17 cellular contexts compared by ENCODE assay signal in the genomic region with DNA sequence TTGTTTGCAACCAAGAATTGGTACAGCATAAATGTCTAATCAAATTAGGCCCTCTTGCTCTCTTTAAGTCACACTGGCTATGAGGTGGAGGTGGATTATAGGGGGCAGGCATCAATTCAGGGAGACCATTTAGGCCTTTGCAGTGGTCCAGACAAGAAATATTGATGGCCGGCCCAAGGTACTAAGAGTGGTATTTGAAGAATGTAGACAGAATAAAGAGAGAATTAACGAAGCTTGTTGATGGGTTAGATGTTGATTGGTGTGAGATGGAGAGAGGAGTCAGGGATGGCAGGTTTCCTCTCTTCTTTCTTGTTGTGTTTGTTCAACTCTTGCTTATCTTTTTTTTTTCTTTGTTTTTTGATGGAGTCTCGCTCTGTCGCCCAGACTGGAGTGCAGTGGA. TPM values are rescaled to one million over a fixed set of nuclear protein-coding genes. Genes with fewer than 3 reads are reported as not detected.
DNase-seq lines count a peak whose midpoint lies in the region; ATAC-seq and TF ChIP-seq lines count a peak whose summit lies in the region.
"Had no signal": no experiment of that assay in that cellular context is flagged by ENCODE, and none has a peak within 500 bp of the region (broad histone marks: within the 10 kb centered on the region; RNA-seq: fewer than 3 reads in every experiment).

No MANE protein-coding gene starts in this region.

- intact Hi-C loops in gastrocnemius medialis (cut with DNase I; ENCODE audit: low total_unique reads): no loop called here

- in situ Hi-C loops in gastrocnemius medialis (cut with MboI; ENCODE audit: low sequenced_read_pairs in 4 of 4): no loop called here

- H3K4me3 ChIP-seq in OCI-LY1 (ENCODE audit: low read depth, low read length, poor library complexity, severe bottlenecking) (no peak overlapping the region), endodermal cell (ENCODE audit: low read length) (no peak overlapping the region), gastrocnemius medialis (no peak overlapping the region)
- H3K4me3 ChIP-seq: A549, adrenal gland, tibial artery had no signal

- peaks cover 24% of the 10 kb centered on the region; the same call in 1 of the 2 replicates for H3K36me3 ChIP-seq in OCI-LY1 (ENCODE audit: insufficient read depth, low read length)
- peaks cover 16% of the 10 kb centered on the region for H3K36me3 ChIP-seq in endodermal cell (ENCODE audit: control insufficient read depth, insufficient read depth, low read length)
- peaks cover 0 to 17% of the 10 kb centered on the region in 2 donors for H3K36me3 ChIP-seq in gastrocnemius medialis
- H3K36me3 ChIP-seq: adrenal gland had no signal

- no peak for DNase-seq in activated T-cell treated with anti-CD3 and anti-CD28 coated beads, Interleukin-2, amount 50 U/mL, for 24 hours
- no peak for DNase-seq in activated T-cell treated with anti-CD3 and anti-CD28 coated beads, Interleukin-2, amount 50 U/mL, for 1 hour
- DNase-seq in endodermal cell: no peak
- no peak for DNase-seq in progenitor cell of endocrine pancreas (ENCODE audit: low spot score, unreplicated experiment)
- no peak for DNase-seq in NCI-H2196 treated with DMSO at 0.1 percent for 48 hours (lab: John Stamatoyannopoulos, UW; ENCODE audit: unreplicated experiment)
- no peak for DNase-seq in gastrocnemius medialis
- DNase-seq: activated CD4-positive, CD25-positive, alpha-beta regulatory T cell; adrenal gland; Calu3; cerebellar nuclear complex; tibial artery had no signal

- H3K9me3 ChIP-seq in OCI-LY1 (ENCODE audit: low read length) (no peaks in the 10 kb centered on the region), endodermal cell (ENCODE audit: control insufficient read depth, low read length) (peaks cover 3% of the 10 kb centered on the region), gastrocnemius medialis (no peaks in the 10 kb centered on the region)
- H3K9me3 ChIP-seq: A549, adrenal gland, tibial artery had no signal

- no peaks in the 10 kb centered on the region for H4K20me1 ChIP-seq in OCI-LY1 (ENCODE audit: insufficient read depth, low read length)

- peaks cover 26% of the 10 kb centered on the region for H3K79me2 ChIP-seq in OCI-LY1 (ENCODE audit: insufficient read depth, low read length)

- no peaks in the 10 kb centered on the region for H3K27me3 Mint-ChIP-seq in activated T-cell treated with anti-CD3 and anti-CD28 coated beads, Interleukin-2, amount 50 U/mL, for 24 hours
- no peaks in the 10 kb centered on the region for H3K27me3 Mint-ChIP-seq in endodermal cell (ENCODE audit: insufficient read depth)
- H3K27me3 Mint-ChIP-seq in progenitor cell of endocrine pancreas: no peaks in the 10 kb centered on the region
- H3K27me3 Mint-ChIP-seq: IgD-negative memory B cell had no signal

- no peak overlapping the region for H3K4me3 Mint-ChIP-seq in activated T-cell treated with anti-CD3 and anti-CD28 coated beads, Interleukin-2, amount 50 U/mL, for 24 hours
- H3K4me3 Mint-ChIP-seq in endodermal cell (no peak overlapping the region), progenitor cell of endocrine pancreas (ENCODE audit: low read depth) (no peak overlapping the region)

- H3K4me1 ChIP-seq in OCI-LY1 (ENCODE audit: insufficient read depth, low read length, severe bottlenecking) (peaks cover 34% of the 10 kb centered on the region), endodermal cell (ENCODE audit: control insufficient read depth, insufficient read depth, low read length) (peaks cover 4% of the 10 kb centered on the region), gastrocnemius medialis (peaks cover 22% of the 10 kb centered on the region in 2 donors)
- H3K4me1 ChIP-seq: A549 had no signal

- H3K9ac ChIP-seq in OCI-LY1 (ENCODE audit: low read length): 0 out of 2 replicates have a peak overlapping the region, but pooled peaks have one; percentile 8
- no peak overlapping the region for H3K9ac ChIP-seq in endodermal cell (ENCODE audit: extremely low read depth, low read length, poor library complexity, severe bottlenecking)

- H3K27ac ChIP-seq in OCI-LY1 (ENCODE audit: low read depth, low read length, poor library complexity, severe bottlenecking) (peak overlapping the region; percentile 82), endodermal cell (ENCODE audit: low read depth, low read length) (no peak overlapping the region), gastrocnemius medialis (no peak overlapping the region)
- H3K27ac ChIP-seq: A549, foreskin keratinocyte, tibial artery had no signal

- H3K27me3 ChIP-seq in OCI-LY1 (ENCODE audit: insufficient read depth, low read length): no peaks in the 10 kb centered on the region
- no peaks in the 10 kb centered on the region for H3K27me3 ChIP-seq in endodermal cell (ENCODE audit: control insufficient read depth, insufficient read depth, low read length, poor library complexity, severe bottlenecking)
- H3K27me3 ChIP-seq in gastrocnemius medialis: no peaks in the 10 kb centered on the region
- H3K27me3 ChIP-seq: adrenal gland, foreskin keratinocyte, tibial artery had no signal

- H3K4me1 Mint-ChIP-seq in activated T-cell treated with anti-CD3 and anti-CD28 coated beads, Interleukin-2, amount 50 U/mL, for 24 hours (ENCODE audit: low read depth): peaks cover 60% of the 10 kb centered on the region
- H3K4me1 Mint-ChIP-seq in endodermal cell: peaks cover 18% of the 10 kb centered on the region
- peaks cover 8% of the 10 kb centered on the region for H3K4me1 Mint-ChIP-seq in progenitor cell of endocrine pancreas (ENCODE audit: low read depth)

- H3K4me2 ChIP-seq in OCI-LY1 (ENCODE audit: low read length): peak overlapping the region; percentile 17
- H3K4me2 ChIP-seq: A549 had no signal

- peaks cover 19% of the 10 kb centered on the region for H3K36me3 Mint-ChIP-seq in activated T-cell treated with anti-CD3 and anti-CD28 coated beads, Interleukin-2, amount 50 U/mL, for 24 hours (ENCODE audit: low read depth)
- H3K36me3 Mint-ChIP-seq in endodermal cell (ENCODE audit: low read depth): peaks cover 14% of the 10 kb centered on the region
- peaks cover 12% of the 10 kb centered on the region for H3K36me3 Mint-ChIP-seq in progenitor cell of endocrine pancreas (ENCODE audit: insufficient read depth)

- peak overlapping the region; percentile 38 for H3K27ac Mint-ChIP-seq in activated T-cell treated with anti-CD3 and anti-CD28 coated beads, Interleukin-2, amount 50 U/mL, for 24 hours
- H3K27ac Mint-ChIP-seq in endodermal cell (peak overlapping the region; percentile 3), progenitor cell of endocrine pancreas (peak overlapping the region; percentile 56)

- WGBS in endodermal cell (ENCODE audit: insufficient coverage in 1 of 2, insufficient read length in 1 of 2), 2 experiments: 89 to 93% methylated on average over 2 to 4 of the region's 4 CpGs

- no peak for TF ChIP-seq POLR2A in gastrocnemius medialis (IDR thresholded peaks at IDR 0.05)

- no peak overlapping the region for H2AFZ ChIP-seq in OCI-LY1 (ENCODE audit: low read length)

- no peaks in the 10 kb centered on the region; the same call in 1 of the 2 replicates for H3F3A ChIP-seq in OCI-LY1 (ENCODE audit: insufficient read depth, low read length)

- no peaks in the 10 kb centered on the region for H3K9me3 Mint-ChIP-seq in activated T-cell treated with anti-CD3 and anti-CD28 coated beads, Interleukin-2, amount 50 U/mL, for 24 hours
- H3K9me3 Mint-ChIP-seq in endodermal cell (no peaks in the 10 kb centered on the region), progenitor cell of endocrine pancreas (ENCODE audit: low read depth) (no peaks in the 10 kb centered on the region)
- H3K9me3 Mint-ChIP-seq: IgD-negative memory B cell had no signal

- no peak for ATAC-seq in GM18517 (IDR thresholded peaks at IDR 0.05; ENCODE audit: unreplicated experiment)
- ATAC-seq in gastrocnemius medialis: no peak
- ATAC-seq: A549, foreskin keratinocyte, Panc1 had no signal

- TF ChIP-seq CTCF in OCI-LY1 (IDR thresholded peaks at IDR 0.05; ENCODE audit: low read length) (no peak), endodermal cell (conservative IDR thresholded peaks at IDR 0.05) (no peak), progenitor cell of endocrine pancreas (IDR thresholded peaks at IDR 0.05; ENCODE audit: unreplicated experiment) (no peak), gastrocnemius medialis (IDR thresholded peaks at IDR 0.05 in 4 of 5, conservative IDR thresholded peaks at IDR 0.05 in 1 of 5) (no peak)

- no peaks in the 10 kb centered on the region for H3K9me2 ChIP-seq in OCI-LY1 (ENCODE audit: low read depth, low read length)

RNA-seq across cellular contexts. Expression of a gene that starts 48.5 kb away (rescaled TPM):
- total RNA-seq in endodermal cell (10 to 100 TPM; 21.1 to 22.2 TPM), progenitor cell of endocrine pancreas (19.2 and 20.2 TPM in 2 replicates), gastrocnemius medialis (10 to 100 TPM; 16.0 to 29.4 (median 23.1) TPM)
- 14.5 TPM for polyA plus RNA-seq in endodermal cell (2013, experiment 1 of 2)
- polyA plus RNA-seq in endodermal cell (2013, experiment 2 of 2): 15.3 TPM

RNA-seq across cellular contexts. Expression of a gene that starts 54.2 kb away (rescaled TPM):
- total RNA-seq in endodermal cell: 1 to 10 TPM; 2.4 to 2.6 TPM
- polyA plus RNA-seq in endodermal cell (2013, experiment 1 of 2): 2.2 TPM
- polyA plus RNA-seq in endodermal cell (2013, experiment 2 of 2): 1.9 TPM
- total RNA-seq in progenitor cell of endocrine pancreas: 3.4 and 4.4 TPM in 2 replicates
- 1 to 10 TPM in 1 of 4 donors, under 1 TPM in 3; 0.24 to 2.1 (median 0.44) TPM for total RNA-seq in gastrocnemius medialis

Comparison
In these comparisons a context has a peak if more than half of its experiments do, and no peak if none do; other contexts are left out.
1. H3K27ac Mint-ChIP-seq: peak in every context shown above with its lines; median percentile 56 in progenitor cell of endocrine pancreas; 38 in activated T-cell treated with anti-CD3 and anti-CD28 coated beads, Interleukin-2, amount 50 U/mL, for 24 hours; 3 in endodermal cell.